ENCODE assay signal across 9 cellular contexts in the genomic region with DNA sequence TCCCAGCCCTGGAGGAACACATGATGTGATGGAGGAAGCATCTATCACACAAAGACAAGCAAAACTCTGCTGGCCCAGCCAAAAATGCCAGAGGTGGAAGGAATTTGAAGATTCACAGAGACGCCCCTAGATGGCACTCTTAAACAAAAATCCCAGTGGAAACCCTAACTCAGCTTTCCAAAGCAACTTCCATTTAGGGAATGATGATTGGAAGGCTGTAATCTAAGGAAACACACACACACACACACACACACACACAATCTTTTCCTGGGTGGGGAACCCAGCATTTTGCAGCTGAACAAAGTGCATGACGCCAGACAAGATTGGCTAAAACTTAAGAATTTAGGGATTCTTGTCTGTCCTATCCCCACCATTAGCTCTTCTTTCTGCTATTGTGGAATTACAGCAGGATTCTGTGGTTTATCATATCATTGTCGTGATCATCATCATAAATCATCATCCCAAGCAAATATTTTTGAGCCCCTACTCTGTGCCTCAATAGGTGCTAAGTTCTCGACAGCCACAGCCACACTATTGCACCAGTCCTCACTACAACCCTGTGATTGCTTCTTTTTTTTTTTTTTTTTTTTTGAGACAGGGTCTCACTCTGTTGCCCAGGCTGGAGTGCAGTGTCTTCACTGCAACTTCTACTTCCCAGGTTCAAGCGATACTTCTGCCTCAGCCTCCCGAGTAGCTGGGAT. TPM values are rescaled to one million over a fixed set of nuclear protein-coding genes. Genes with fewer than 3 reads are reported as not detected.
DNase-seq lines count a peak whose midpoint lies in the region; TF ChIP-seq lines count a peak whose summit lies in the region.
"Had no signal": no experiment of that assay in that cellular context is flagged by ENCODE, and none has a peak within 500 bp of the region (broad histone marks: within the 10 kb centered on the region; RNA-seq: fewer than 3 reads in every experiment).

No MANE protein-coding gene starts in this region.

- no peak for TF ChIP-seq POLR2A in esophagus muscularis mucosa (IDR thresholded peaks at IDR 0.05; ENCODE audit: low read depth)

- no peak overlapping the region for H3K4me3 ChIP-seq in MM.1S (ENCODE audit: low read length)
- H3K4me3 ChIP-seq in SJCRH30: no peak overlapping the region
- H3K4me3 ChIP-seq in esophagus muscularis mucosa: no peak overlapping the region
- no peak overlapping the region for H3K4me3 ChIP-seq in muscle layer of colon (ENCODE audit: low read depth in 1 of 2, low read length in 2 of 2)

- no peak overlapping the region for H3K4me3 Mint-ChIP-seq in activated CD4-positive, alpha-beta T cell treated with anti-CD3 and anti-CD28 coated beads, Interleukin-2, amount 10 ng/mL, durations not matched to agents 24 days and 14 days

- TF ChIP-seq CTCF in MM.1S (IDR thresholded peaks at IDR 0.05; ENCODE audit: low read length): peak; percentile 64
- peak; percentile 55 to 76 (median 61) for TF ChIP-seq CTCF in esophagus muscularis mucosa (IDR thresholded peaks at IDR 0.05)

- no peaks in the 10 kb centered on the region for H3F3A ChIP-seq in MM.1S (ENCODE audit: insufficient read depth, low read length)

- H3K79me2 ChIP-seq in MM.1S (ENCODE audit: low read length): no peaks in the 10 kb centered on the region

- H3K4me1 ChIP-seq in MM.1S (ENCODE audit: low read length) (peaks cover 8% of the 10 kb centered on the region), SJCRH30 (no peaks in the 10 kb centered on the region), esophagus muscularis mucosa (peaks cover 29 to 43% (median 42%) of the 10 kb centered on the region in 4 donors), muscle layer of colon (ENCODE audit: insufficient read depth, low read length) (peaks cover 39% of the 10 kb centered on the region)

- H3K9ac ChIP-seq in MM.1S (ENCODE audit: low read length): no peak overlapping the region
- no peak overlapping the region for H3K9ac ChIP-seq in muscle layer of colon (ENCODE audit: low read length)

- no peaks in the 10 kb centered on the region for H3K9me3 ChIP-seq in MM.1S (replicated peaks; ENCODE audit: insufficient read depth, low read length)
- no peaks in the 10 kb centered on the region for H3K9me3 ChIP-seq in SJCRH30 (replicated peaks)
- H3K9me3 ChIP-seq in esophagus muscularis mucosa: no peaks in the 10 kb centered on the region
- H3K9me3 ChIP-seq in muscle layer of colon (ENCODE audit: low read length): no peaks in the 10 kb centered on the region

- H3K9me2 ChIP-seq in MM.1S (replicated peaks; ENCODE audit: insufficient read depth, low read length): no peaks in the 10 kb centered on the region

- intact Hi-C loops in activated CD4-positive, alpha-beta T cell treated with anti-CD3 and anti-CD28 coated beads, Interleukin-2, amount 10 ng/mL, durations not matched to agents 24 days and 14 days (cut with micrococcal nuclease): loop anchor here (10.0 kb wide), 2 partner anchors 118 to 398 kb away; a partner anchor contains a TSS
- intact Hi-C loops in esophagus muscularis mucosa (cut with DNase I): loop anchor here (10.0 kb wide), 1 partner anchor 1518 kb away; no protein-coding TSS in a partner anchor

- H3K27me3 ChIP-seq in MM.1S (replicated peaks; ENCODE audit: insufficient read depth, low read length) (no peaks in the 10 kb centered on the region), SJCRH30 (no peaks in the 10 kb centered on the region; the same call in 1 of the 2 replicates), esophagus muscularis mucosa (no peaks in the 10 kb centered on the region), muscle layer of colon (ENCODE audit: control insufficient read depth in 1 of 2, insufficient read depth in 2 of 2, low read length in 2 of 2) (no peaks in the 10 kb centered on the region)

- no peak overlapping the region for H3K27ac Mint-ChIP-seq in activated CD4-positive, alpha-beta T cell treated with anti-CD3 and anti-CD28 coated beads, Interleukin-2, amount 10 ng/mL, durations not matched to agents 24 days and 14 days

- H3K4me1 Mint-ChIP-seq in activated CD4-positive, alpha-beta T cell treated with anti-CD3 and anti-CD28 coated beads, Interleukin-2, amount 10 ng/mL, durations not matched to agents 24 days and 14 days: peaks cover 14% of the 10 kb centered on the region

- no peak for TF ChIP-seq EP300 in esophagus muscularis mucosa (IDR thresholded peaks at IDR 0.05)

- H3K36me3 ChIP-seq in MM.1S (replicated peaks; ENCODE audit: insufficient read depth, low read length): no peaks in the 10 kb centered on the region
- H3K36me3 ChIP-seq in SJCRH30: no peaks in the 10 kb centered on the region
- peaks cover 0 to 5% (median 0%) of the 10 kb centered on the region in 4 donors for H3K36me3 ChIP-seq in esophagus muscularis mucosa
- no peaks in the 10 kb centered on the region for H3K36me3 ChIP-seq in muscle layer of colon (ENCODE audit: insufficient read depth, low read length)

- no peaks in the 10 kb centered on the region for H3K9me3 Mint-ChIP-seq in activated CD4-positive, alpha-beta T cell treated with anti-CD3 and anti-CD28 coated beads, Interleukin-2, amount 10 ng/mL, durations not matched to agents 24 days and 14 days

- no peak overlapping the region for H3K27ac ChIP-seq in MM.1S (ENCODE audit: low read length)
- no peak overlapping the region for H3K27ac ChIP-seq in SJCRH30
- H3K27ac ChIP-seq in esophagus muscularis mucosa (replicated peaks in 1 of 4): peak overlapping the region; percentile 87 to 95 (median 92)
- peak overlapping the region; percentile 50 for H3K27ac ChIP-seq in muscle layer of colon (ENCODE audit: low read depth, low read length)

- H2AFZ ChIP-seq in MM.1S (ENCODE audit: low read length): no peak overlapping the region

- H3K4me2 ChIP-seq in MM.1S (ENCODE audit: low read depth, low read length): no peak overlapping the region

- WGBS in esophagus muscularis mucosa: 48% methylated on average over 6 of the region's 6 CpGs

- H3K27me3 Mint-ChIP-seq in activated CD4-positive, alpha-beta T cell treated with anti-CD3 and anti-CD28 coated beads, Interleukin-2, amount 10 ng/mL, durations not matched to agents 24 days and 14 days: no peaks in the 10 kb centered on the region

- peak; percentile 65 for DNase-seq in activated CD4-positive, alpha-beta T cell treated with anti-CD3 and anti-CD28 coated beads, Interleukin-2, amount 10 ng/mL, durations not matched to agents 24 days and 14 days
- DNase-seq in activated CD4-positive, alpha-beta T cell treated with anti-CD3 and anti-CD28 coated beads for 1 hour: no peak
- peak; percentile 21 for DNase-seq in MM.1S
- DNase-seq in SJCRH30: peak; percentile 26 to 79
- no peak for DNase-seq in esophagus muscularis mucosa (ENCODE audit: extremely low spot score)
- no peak for DNase-seq in OCI-M2 (lab: John Stamatoyannopoulos, UW; ENCODE audit: unreplicated experiment)
- no peak for DNase-seq in activated CD4-positive, CD25-positive, alpha-beta regulatory T cell (lab: John Stamatoyannopoulos, UW)

- no peaks in the 10 kb centered on the region for H4K20me1 ChIP-seq in MM.1S (ENCODE audit: insufficient read depth, low read length)

- peaks cover 9% of the 10 kb centered on the region for H3K36me3 Mint-ChIP-seq in activated CD4-positive, alpha-beta T cell treated with anti-CD3 and anti-CD28 coated beads, Interleukin-2, amount 10 ng/mL, durations not matched to agents 24 days and 14 days (ENCODE audit: low read depth)

RNA-seq across cellular contexts. Expression of a gene that starts 1.6 kb away (rescaled TPM):
- 7.2 and 7.3 TPM in 2 replicates for total RNA-seq in activated CD4-positive, alpha-beta T cell treated with anti-CD3 and anti-CD28 coated beads, Interleukin-2, amount 10 ng/mL, durations not matched to agents 24 days and 14 days
- total RNA-seq in SJCRH30 (2014; rRNA removed; shearing (Covaris generic)): 5.5 and 6.8 TPM in 2 replicates
- 100 to 1,000 TPM in 3 of 4 donors, 10 to 100 TPM in 1; 98.7 to 208 (median 141) TPM for total RNA-seq in esophagus muscularis mucosa

RNA-seq across cellular contexts. Expression of a gene that starts 6.3 kb away (rescaled TPM):
- 0.02 TPM in 1 of 2 replicates, not detected in the other for total RNA-seq in activated CD4-positive, alpha-beta T cell treated with anti-CD3 and anti-CD28 coated beads, Interleukin-2, amount 10 ng/mL, durations not matched to agents 24 days and 14 days
- 0.05 TPM in 1 of 2 replicates, not detected in the other for total RNA-seq in SJCRH30 (2014; rRNA removed; shearing (Covaris generic))
- under 1 TPM in 2 of 4 donors, not detected in 2; under 0.01 to 0.13 TPM for total RNA-seq in esophagus muscularis mucosa

RNA-seq across cellular contexts. Expression of a gene that starts 54.5 kb away (rescaled TPM):
- total RNA-seq in activated CD4-positive, alpha-beta T cell treated with anti-CD3 and anti-CD28 coated beads, Interleukin-2, amount 10 ng/mL, durations not matched to agents 24 days and 14 days: not detected in 2 replicates
- not detected in 2 replicates for total RNA-seq in SJCRH30 (2014; rRNA removed; shearing (Covaris generic))
- total RNA-seq in esophagus muscularis mucosa: not detected
- total RNA-seq: temporal lobe had no signal

Comparison
In these comparisons a context has a peak if more than half of its experiments do, and no peak if none do; other contexts are left out.
1. DNase-seq: peak in activated CD4-positive, alpha-beta T cell treated with anti-CD3 and anti-CD28 coated beads, Interleukin-2, amount 10 ng/mL, durations not matched to agents 24 days and 14 days (single experiment), MM.1S (single experiment) and SJCRH30 (2 of 2); none in activated CD4-positive, alpha-beta T cell treated with anti-CD3 and anti-CD28 coated beads for 1 hour (single experiment), esophagus muscularis mucosa (single experiment), OCI-M2 (single experiment) and activated CD4-positive, CD25-positive, alpha-beta regulatory T cell (0 of 4).
2. H3K27ac ChIP-seq: peak in esophagus muscularis mucosa (4 of 4) and muscle layer of colon (single experiment); none in MM.1S (single experiment) and SJCRH30 (single experiment).
3. RNA of a gene that starts 1.6 kb away (total RNA-seq): 98.7 to 208 TPM in esophagus muscularis mucosa; 7.2 to 7.3 TPM in activated CD4-positive, alpha-beta T cell treated with anti-CD3 and anti-CD28 coated beads, Interleukin-2, amount 10 ng/mL, durations not matched to agents 24 days and 14 days and 5.5 to 6.8 TPM in SJCRH30; every median in the first group is over 10 times any median in the second.